Comparison of ENCODE assay signal across 14 cellular contexts in the genomic region with DNA sequence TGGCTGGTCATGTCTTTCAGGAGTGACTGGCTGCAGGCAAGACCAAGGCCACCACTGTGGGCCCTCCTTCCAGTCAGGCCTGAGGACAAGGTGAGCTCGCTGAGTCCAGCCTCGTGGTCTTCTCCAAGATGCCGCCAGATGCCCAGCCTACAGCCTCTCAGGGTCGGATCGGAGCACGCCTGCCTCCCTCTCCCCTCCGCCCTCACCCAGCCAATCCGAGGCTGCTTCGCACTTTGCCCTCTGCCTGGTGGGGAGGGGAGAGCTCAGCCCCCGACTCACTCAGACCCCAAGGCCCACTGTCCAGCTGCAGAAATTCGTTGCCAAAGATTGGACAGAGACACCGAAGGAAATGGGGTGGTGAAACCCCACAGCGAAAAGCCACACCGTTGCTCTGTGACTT. TPM values are rescaled to one million over a fixed set of nuclear protein-coding genes. Genes with fewer than 3 reads are reported as not detected.
A peak's percentile ranks its signal among the peaks of the same experiment; 100 is the strongest.
DNase-seq lines count a peak whose midpoint lies in the region; ATAC-seq and TF ChIP-seq lines count a peak whose summit lies in the region.
"Had no signal": no experiment of that assay in that cellular context is flagged by ENCODE, and none has a peak within 500 bp of the region (broad histone marks: within the 10 kb centered on the region; RNA-seq: fewer than 3 reads in every experiment).

No MANE protein-coding gene starts in this region.

- H3K9ac ChIP-seq in mesenchymal stem cell (ENCODE audit: low read length), result no peak overlapping the region
- H3K9ac ChIP-seq in stomach smooth muscle (ENCODE audit: low read length in 2 of 2), result no peak overlapping the region
- H3K9ac ChIP-seq: BLaER1 treated with 17β-estradiol and CSF1 and Interleukin-3, amounts not matched to agents 10 nM and 100 nM had no signal

- H3K27ac ChIP-seq in mesenchymal stem cell (ENCODE audit: low read length, poor library complexity, severe bottlenecking) (no peak overlapping the region), stomach smooth muscle (ENCODE audit: low read length) (peak overlapping the region; percentile 82), prostate gland (no peak overlapping the region)
- H3K27ac ChIP-seq: BLaER1 treated with 17β-estradiol and CSF1 and Interleukin-3, amounts not matched to agents 10 nM and 100 nM had no signal

- POLR2A ChIA-PET in WTC11 (lab: Charles Lee), result no interaction called here

- H3K36me3 ChIP-seq in mesenchymal stem cell (ENCODE audit: control insufficient read depth in 1 of 2, insufficient read depth in 2 of 2, low read depth in 1 of 2, low read length in 2 of 2) (peaks cover 4 to 22% of the 10 kb centered on the region in 2 experiments), stomach smooth muscle (ENCODE audit: control insufficient read depth in 2 of 2, insufficient read depth in 2 of 2, low read length in 2 of 2) (peaks cover 3% of the 10 kb centered on the region in 2 donors), prostate gland (no peaks in the 10 kb centered on the region)
- H3K36me3 ChIP-seq: BLaER1 treated with 17β-estradiol and CSF1 and Interleukin-3, amounts not matched to agents 10 nM and 100 nM; HAP-1 had no signal

- H3K4ac ChIP-seq in mesenchymal stem cell (ENCODE audit: low read depth in 1 of 2, low read length in 2 of 2), result no peak overlapping the region

- H2AK5ac ChIP-seq in mesenchymal stem cell (ENCODE audit: low read length, severe bottlenecking), result no peak overlapping the region

- H2BK120ac ChIP-seq in mesenchymal stem cell (ENCODE audit: low read depth, low read length), result no peak overlapping the region

- peaks cover 24% of the 10 kb centered on the region for H3K4me1 ChIP-seq in mesenchymal stem cell (ENCODE audit: control insufficient read depth, insufficient read depth, low read depth, low read length)
- H3K4me1 ChIP-seq in stomach smooth muscle (ENCODE audit: control insufficient read depth, insufficient read depth, low read length), result peaks cover 41% of the 10 kb centered on the region
- no peaks in the 10 kb centered on the region for H3K4me1 ChIP-seq in prostate gland (replicated peaks)
- H3K4me1 ChIP-seq: HAP-1 had no signal

- H3K23ac ChIP-seq in mesenchymal stem cell (ENCODE audit: low read length in 2 of 2), result no peak overlapping the region

- H3K9me3 Mint-ChIP-seq in WTC11, result no peaks in the 10 kb centered on the region
- H3K9me3 Mint-ChIP-seq: CD4-positive, CD25-positive, alpha-beta regulatory T cell; GM23338 had no signal

- no peak overlapping the region for H2BK5ac ChIP-seq in mesenchymal stem cell (ENCODE audit: low read depth, low read length, poor library complexity, severe bottlenecking)

- no peak overlapping the region for H2AFZ ChIP-seq in mesenchymal stem cell (ENCODE audit: low read depth, low read length)
- H2AFZ ChIP-seq: GM23338 had no signal

- no peak for TF ChIP-seq POLR2A in prostate gland (IDR thresholded peaks at IDR 0.05)

- peaks cover 5% of the 10 kb centered on the region; the same call in 1 of the 2 replicates for H3K4me1 Mint-ChIP-seq in WTC11
- H3K4me1 Mint-ChIP-seq: CD4-positive, CD25-positive, alpha-beta regulatory T cell had no signal

- H4K91ac ChIP-seq in mesenchymal stem cell (ENCODE audit: low read length), result peak overlapping the region; percentile 34

- H3K9me3 ChIP-seq in mesenchymal stem cell (ENCODE audit: control insufficient read depth, low read length), result no peaks in the 10 kb centered on the region
- H3K9me3 ChIP-seq in stomach smooth muscle (ENCODE audit: control insufficient read depth in 2 of 2, low read length in 2 of 2), result no peaks in the 10 kb centered on the region
- no peaks in the 10 kb centered on the region for H3K9me3 ChIP-seq in prostate gland
- H3K9me3 ChIP-seq: BLaER1 treated with 17β-estradiol and CSF1 and Interleukin-3, amounts not matched to agents 10 nM and 100 nM; HAP-1 had no signal

- no peak overlapping the region for H3K18ac ChIP-seq in mesenchymal stem cell (ENCODE audit: low read depth in 1 of 2, low read length in 2 of 2)

- no peak overlapping the region for H3K14ac ChIP-seq in mesenchymal stem cell (ENCODE audit: low read length in 2 of 2)

- no peak overlapping the region for H2BK12ac ChIP-seq in mesenchymal stem cell (ENCODE audit: low read length in 2 of 2)

- no peak overlapping the region for H3K4me2 ChIP-seq in mesenchymal stem cell (ENCODE audit: low read length, poor library complexity, severe bottlenecking)
- H3K4me2 ChIP-seq: GM23338 had no signal

- H3K27me3 ChIP-seq in mesenchymal stem cell (ENCODE audit: control insufficient read depth in 1 of 2, insufficient read depth in 1 of 2, low read length in 2 of 2) (peaks cover 5 to 9% of the 10 kb centered on the region in 2 experiments), stomach smooth muscle (ENCODE audit: control insufficient read depth in 1 of 2, insufficient read depth in 2 of 2, low read length in 2 of 2) (no peaks in the 10 kb centered on the region), prostate gland (replicated peaks; ENCODE audit: insufficient read depth) (no peaks in the 10 kb centered on the region)

- CTCF ChIA-PET in WTC11 (lab: Charles Lee), result no interaction called here

- WGBS in mesenchymal stem cell, result 95% methylated on average over 14 of the region's 14 CpGs
- WGBS in prostate gland, result 92% methylated on average over 14 of the region's 14 CpGs

- no peak overlapping the region for H4K8ac ChIP-seq in mesenchymal stem cell (ENCODE audit: low read length)

- no peaks in the 10 kb centered on the region for H3K27me3 Mint-ChIP-seq in WTC11 (ENCODE audit: low read depth)

- intact Hi-C loops in prostate gland (cut with DNase I), result no loop called here

- TF ChIP-seq CTCF in WTC11 (IDR thresholded peaks at IDR 0.05), result no peak
- no peak for TF ChIP-seq CTCF in prostate gland (IDR thresholded peaks at IDR 0.05)

- no peak overlapping the region for H3K27ac Mint-ChIP-seq in WTC11
- H3K27ac Mint-ChIP-seq: CD4-positive, CD25-positive, alpha-beta regulatory T cell; GM23338 had no signal

- H3K4me3 ChIP-seq in mesenchymal stem cell (ENCODE audit: insufficient read depth in 1 of 2, low read depth in 1 of 2, low read length in 2 of 2) (no peak overlapping the region), stomach smooth muscle (ENCODE audit: low read length in 2 of 2) (no peak overlapping the region), prostate gland (no peak overlapping the region)
- H3K4me3 ChIP-seq: BLaER1 treated with 17β-estradiol and CSF1 and Interleukin-3, amounts not matched to agents 10 nM and 100 nM; GM23338; HAP-1 had no signal

- no peak overlapping the region for H3K4me3 Mint-ChIP-seq in WTC11
- H3K4me3 Mint-ChIP-seq: CD4-positive, CD25-positive, alpha-beta regulatory T cell; GM23338 had no signal

- no peaks in the 10 kb centered on the region for H3K36me3 Mint-ChIP-seq in WTC11
- H3K36me3 Mint-ChIP-seq: CD4-positive, CD25-positive, alpha-beta regulatory T cell had no signal

- H3K79me1 ChIP-seq in mesenchymal stem cell (replicated peaks; ENCODE audit: low read length, poor library complexity, severe bottlenecking), result no peaks in the 10 kb centered on the region

- H2BK15ac ChIP-seq in mesenchymal stem cell (ENCODE audit: low read depth, poor library complexity, severe bottlenecking), result peak overlapping the region; percentile 90

- ATAC-seq in WTC11, result no peak
- no peak for ATAC-seq in GM21367 (IDR thresholded peaks at IDR 0.05; ENCODE audit: unreplicated experiment)
- ATAC-seq in GM18870 (IDR thresholded peaks at IDR 0.05; ENCODE audit: unreplicated experiment), result no peak
- ATAC-seq: GM23338, HepG2 had no signal

- DNase-seq in WTC11 (ENCODE audit: low spot score) (peak; percentile 5), mesenchymal stem cell (no peak), prostate gland (ENCODE audit: low spot score) (no peak), epidermal melanocyte (ENCODE audit: insufficient read length, low spot score) (no peak)
- DNase-seq: ACHN; CD4-positive, CD25-positive, alpha-beta regulatory T cell; DMS 273 treated with DMSO at 0.1 percent for 48 hours had no signal

TF ChIP-seq in WTC11, 78 proteins besides CTCF, POLR2A, EP300 and RAD21 (continues in another document):
- TF ChIP-seq, protein P1, sequence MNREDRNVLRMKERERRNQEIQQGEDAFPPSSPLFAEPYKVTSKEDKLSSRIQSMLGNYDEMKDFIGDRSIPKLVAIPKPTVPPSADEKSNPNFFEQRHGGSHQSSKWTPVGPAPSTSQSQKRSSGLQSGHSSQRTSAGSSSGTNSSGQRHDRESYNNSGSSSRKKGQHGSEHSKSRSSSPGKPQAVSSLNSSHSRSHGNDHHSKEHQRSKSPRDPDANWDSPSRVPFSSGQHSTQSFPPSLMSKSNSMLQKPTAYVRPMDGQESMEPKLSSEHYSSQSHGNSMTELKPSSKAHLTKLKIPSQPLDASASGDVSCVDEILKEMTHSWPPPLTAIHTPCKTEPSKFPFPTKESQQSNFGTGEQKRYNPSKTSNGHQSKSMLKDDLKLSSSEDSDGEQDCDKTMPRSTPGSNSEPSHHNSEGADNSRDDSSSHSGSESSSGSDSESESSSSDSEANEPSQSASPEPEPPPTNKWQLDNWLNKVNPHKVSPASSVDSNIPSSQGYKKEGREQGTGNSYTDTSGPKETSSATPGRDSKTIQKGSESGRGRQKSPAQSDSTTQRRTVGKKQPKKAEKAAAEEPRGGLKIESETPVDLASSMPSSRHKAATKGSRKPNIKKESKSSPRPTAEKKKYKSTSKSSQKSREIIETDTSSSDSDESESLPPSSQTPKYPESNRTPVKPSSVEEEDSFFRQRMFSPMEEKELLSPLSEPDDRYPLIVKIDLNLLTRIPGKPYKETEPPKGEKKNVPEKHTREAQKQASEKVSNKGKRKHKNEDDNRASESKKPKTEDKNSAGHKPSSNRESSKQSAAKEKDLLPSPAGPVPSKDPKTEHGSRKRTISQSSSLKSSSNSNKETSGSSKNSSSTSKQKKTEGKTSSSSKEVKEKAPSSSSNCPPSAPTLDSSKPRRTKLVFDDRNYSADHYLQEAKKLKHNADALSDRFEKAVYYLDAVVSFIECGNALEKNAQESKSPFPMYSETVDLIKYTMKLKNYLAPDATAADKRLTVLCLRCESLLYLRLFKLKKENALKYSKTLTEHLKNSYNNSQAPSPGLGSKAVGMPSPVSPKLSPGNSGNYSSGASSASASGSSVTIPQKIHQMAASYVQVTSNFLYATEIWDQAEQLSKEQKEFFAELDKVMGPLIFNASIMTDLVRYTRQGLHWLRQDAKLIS (CRISPR knock-in tag; IDR thresholded peaks at IDR 0.05; ENCODE audit: borderline replicate concordance), result no peak
- no peak for TF ChIP-seq GTF2I (CRISPR knock-in tag; conservative IDR thresholded peaks at IDR 0.05)
- TF ChIP-seq GABPB1 (CRISPR knock-in tag; IDR thresholded peaks at IDR 0.05), result no peak
- TF ChIP-seq MYBL2 (CRISPR knock-in tag; IDR thresholded peaks at IDR 0.05), result no peak
- TF ChIP-seq RORB (CRISPR knock-in tag; IDR thresholded peaks at IDR 0.05), result no peak
- no peak for TF ChIP-seq ZNF138 (CRISPR knock-in tag; conservative IDR thresholded peaks at IDR 0.05)

RNA-seq across cellular contexts. Expression of a gene that starts 33.1 kb away (rescaled TPM):
- 0.23 to 0.81 TPM (median 0.57 TPM) in 3 replicates for total RNA-seq in WTC11 (2021)
- 5.8 TPM for polyA plus RNA-seq in mesenchymal stem cell (2013, experiment 1 of 2)
- 6.0 TPM for polyA plus RNA-seq in mesenchymal stem cell (2013, experiment 2 of 2)
- total RNA-seq in prostate gland, result 10 to 100 TPM; 40.1 to 49.8 TPM
- total RNA-seq: CD4-positive, CD25-positive, alpha-beta regulatory T cell had no signal
- polyA plus RNA-seq: CD4-positive, CD25-positive, alpha-beta regulatory T cell had no signal

Comparison
In these comparisons a context has a peak if more than half of its experiments do, and no peak if none do; other contexts are left out.
1. RNA of a gene that starts 33.1 kb away (total RNA-seq): 40.1 to 49.8 TPM in prostate gland; 0.23 to 0.81 TPM in WTC11; every median in the first group is over 10 times any median in the second.